In the genomic region with DNA sequence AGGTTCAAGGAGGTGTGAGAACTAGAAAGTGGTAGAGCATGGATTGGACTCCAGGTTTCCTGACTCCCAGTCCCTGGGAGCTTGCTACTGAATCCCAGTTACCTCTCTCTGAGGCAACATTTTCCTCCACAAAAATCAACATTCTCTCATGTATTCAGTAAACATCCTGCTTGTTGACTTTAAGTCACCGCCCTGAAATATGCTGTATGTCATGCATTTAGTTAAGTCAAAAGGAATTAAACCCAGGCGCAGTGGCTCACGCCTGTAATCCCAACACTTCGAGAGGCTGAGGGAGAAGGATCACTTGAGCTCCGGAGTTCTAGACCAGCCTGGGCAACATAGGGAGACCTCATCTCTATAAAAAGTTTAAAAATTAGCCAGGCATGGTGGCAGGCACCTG, we compare ENCODE assay signal across 25 cellular contexts. TPM values are rescaled to one million over a fixed set of nuclear protein-coding genes. Genes with fewer than 3 reads are reported as not detected.
DNase-seq lines count a peak whose midpoint lies in the region; ATAC-seq, FAIRE-seq and TF ChIP-seq lines count a peak whose summit lies in the region.
"Had no signal": no experiment of that assay in that cellular context is flagged by ENCODE, and none has a peak within 500 bp of the region (broad histone marks: within the 10 kb centered on the region; RNA-seq: fewer than 3 reads in every experiment).

No MANE protein-coding gene starts in this region.

- no peak for TF ChIP-seq RAD21 in A549 (conservative IDR thresholded peaks at IDR 0.05 in 1 of 2, IDR thresholded peaks at IDR 0.05 in 1 of 2)

- H3K27me3 ChIP-seq in bronchial epithelial cell (ENCODE audit: control insufficient read depth, insufficient read depth, low read length) (no peaks in the 10 kb centered on the region), Peyer's patch (peaks cover 0 to 5% of the 10 kb centered on the region in 2 donors)

- H3K4me1 ChIP-seq in A549 = peaks cover 27% of the 10 kb centered on the region; the same call in 2 of the 3 replicates
- peaks cover 0 to 13% (median 11%) of the 10 kb centered on the region in 4 donors for H3K4me1 ChIP-seq in Peyer's patch

- WGBS in A549 (ENCODE audit: missing lambda C conversion rate) = 10% methylated on average over 5 of the region's 5 CpGs

- TF ChIP-seq CTCF in A549 (IDR thresholded peaks at IDR 0.05) (no peak), bronchial epithelial cell (IDR thresholded peaks at IDR 0.05; ENCODE audit: insufficient read depth, low read length, severe bottlenecking) (no peak), Peyer's patch (IDR thresholded peaks at IDR 0.05) (no peak), GM13976 (IDR thresholded peaks at IDR 0.05; ENCODE audit: borderline replicate concordance, control extremely low read depth, extremely low read depth, insufficient read depth, missing control alignments) (no peak)

- POLR2A ChIA-PET in A549 (lab: Yijun Ruan, JAX) = no interaction called here

- H3K4me3 ChIP-seq in A549 (no peak overlapping the region), bronchial epithelial cell (ENCODE audit: low read depth, low read length) (no peak overlapping the region), Peyer's patch (no peak overlapping the region)

- no peaks in the 10 kb centered on the region for H3K36me3 ChIP-seq in bronchial epithelial cell (ENCODE audit: control insufficient read depth, insufficient read depth, low read length)
- no peaks in the 10 kb centered on the region for H3K36me3 ChIP-seq in Peyer's patch

- peak; percentile 33 to 67; a peak in 4 of 6 replicates for ATAC-seq in A549
- ATAC-seq in GM21360 (IDR thresholded peaks at IDR 0.05; ENCODE audit: unreplicated experiment) = no peak

- CTCF ChIA-PET in A549 (lab: Yijun Ruan, JAX) = interaction anchor here (1.1 kb wide), 1 partner anchor 47 kb away, joined by 3 read pairs; no protein-coding TSS in a partner anchor

- H3K9me3 ChIP-seq in A549 = no peaks in the 10 kb centered on the region
- no peaks in the 10 kb centered on the region for H3K9me3 ChIP-seq in Peyer's patch
- H3K9me3 ChIP-seq: SK-N-SH had no signal

- FAIRE-seq in A549 (lab: Jason Lieb, UNC) (no peak), bronchial epithelial cell (lab: Jason Lieb, UNC) (no peak)
- FAIRE-seq: GM12891, GM18507 had no signal

- H3K4me2 ChIP-seq in A549 = peak overlapping the region; percentile 69
- H3K4me2 ChIP-seq: SK-N-SH had no signal

- no peak for TF ChIP-seq POLR2A in A549 (IDR thresholded peaks at IDR 0.05; ENCODE audit: low read length)
- no peak for TF ChIP-seq POLR2A in Peyer's patch (IDR thresholded peaks at IDR 0.05)

- peak in 1 of 2 experiments; percentile 91 for DNase-seq in A549 (ENCODE audit: low read depth in 1 of 2, low spot score in 1 of 2)
- peak; percentile 36 for DNase-seq in HuH-7.5 (ENCODE audit: low spot score)
- peak; percentile 64 for DNase-seq in bronchial epithelial cell (ENCODE audit: low read depth)
- DNase-seq in left kidney (ENCODE audit: low read depth, low spot score) = peak; percentile 7
- DNase-seq in Peyer's patch = no peak
- DNase-seq in islet precursor cell = no peak
- no peak for DNase-seq in GM13976 (ENCODE audit: low spot score)
- DNase-seq: CD4-positive, CD25-positive, alpha-beta regulatory T cell; COR-L47; DMS 273 treated with DMSO at 0.1 percent for 48 hours; H7; KBM-7; NCI-H1092; NCI-H1436; NCI-H1930; NCI-H2227 treated with DMSO at 0.1 percent for 48 hours; NCI-H510A treated with DMSO at 0.1 percent for 48 hours; OCI-M1; RPMI8226; SHP77; SK-N-SH had no signal

- TF ChIP-seq EP300 in A549 (IDR thresholded peaks at IDR 0.05) = no peak; a peak in 1 of 5 replicates

- in situ Hi-C loops in GM13976 (cut with MboI; ENCODE audit: low sequenced_read_pairs, unreplicated experiment) = no loop called here

- H3K27ac ChIP-seq in A549 (peak overlapping the region; percentile 22 to 41; a peak in 4 of 6 replicates), Peyer's patch (no peak overlapping the region)

TF ChIP-seq in A549, 52 proteins besides CTCF, POLR2A, EP300 and RAD21:
- TF ChIP-seq FOSL2 (IDR thresholded peaks at IDR 0.05) (no peak), FOSL2 (CRISPR knock-in tag; IDR thresholded peaks at IDR 0.05) (peak; percentile 63), CEBPB (IDR thresholded peaks at IDR 0.05) (peak in 1 of 2 experiments; percentile 49; a peak in 1 of 4 replicates), JUN (IDR thresholded peaks at IDR 0.05) (no peak), GATA3 (IDR thresholded peaks at IDR 0.05; ENCODE audit: borderline replicate concordance) (0 out of 2 replicates have a peak, but pooled peaks have one; percentile 19), CBX2 (IDR thresholded peaks at IDR 0.05; ENCODE audit: borderline replicate concordance, low read depth) (no peak)
- TF ChIP-seq, protein P1, sequence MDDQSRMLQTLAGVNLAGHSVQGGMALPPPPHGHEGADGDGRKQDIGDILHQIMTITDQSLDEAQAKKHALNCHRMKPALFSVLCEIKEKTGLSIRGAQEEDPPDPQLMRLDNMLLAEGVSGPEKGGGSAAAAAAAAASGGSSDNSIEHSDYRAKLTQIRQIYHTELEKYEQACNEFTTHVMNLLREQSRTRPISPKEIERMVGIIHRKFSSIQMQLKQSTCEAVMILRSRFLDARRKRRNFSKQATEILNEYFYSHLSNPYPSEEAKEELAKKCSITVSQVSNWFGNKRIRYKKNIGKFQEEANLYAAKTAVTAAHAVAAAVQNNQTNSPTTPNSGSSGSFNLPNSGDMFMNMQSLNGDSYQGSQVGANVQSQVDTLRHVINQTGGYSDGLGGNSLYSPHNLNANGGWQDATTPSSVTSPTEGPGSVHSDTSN (IDR thresholded peaks at IDR 0.05) = 0 out of 2 replicates have a peak, but pooled peaks have one; percentile 31
- TF ChIP-seq, protein P2, sequence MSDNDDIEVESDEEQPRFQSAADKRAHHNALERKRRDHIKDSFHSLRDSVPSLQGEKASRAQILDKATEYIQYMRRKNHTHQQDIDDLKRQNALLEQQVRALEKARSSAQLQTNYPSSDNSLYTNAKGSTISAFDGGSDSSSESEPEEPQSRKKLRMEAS (IDR thresholded peaks at IDR 0.05) = peak; percentile 57

RNA-seq across cellular contexts. Expression of a gene that starts 3.8 kb away (rescaled TPM):
- 16.8 and 21.1 TPM in 2 replicates for polyA plus RNA-seq in A549 (2011; rRNA removed)
- polyA plus RNA-seq in A549 (2012; cell fraction: cytosol; rRNA removed) = 10.2 and 11.0 TPM in 2 replicates
- polyA plus RNA-seq in A549 (2012; cell fraction: nucleus; rRNA removed) = 11.2 and 12.3 TPM in 2 replicates
- 11.2 to 17.2 TPM (median 14.2 TPM) in 3 replicates for polyA plus RNA-seq in A549 (2017; fragmentation: RNase III; extraction: RNeasy Plus Mini Kit Qiagen cat#74134 plus additional on column Dnase treatment)
- 7.5 and 7.6 TPM in 2 replicates for polyA minus RNA-seq in A549 (2011; rRNA and poly(A)+ RNA removed)
- total RNA-seq in bronchial epithelial cell = 0.26 and 1.0 TPM in 2 replicates
- under 1 TPM in 1 of 4 donors, not detected in 3; 0.40 TPM for total RNA-seq in Peyer's patch
- total RNA-seq: CD4-positive, CD25-positive, alpha-beta regulatory T cell; G401 had no signal
- polyA plus RNA-seq: CD4-positive, CD25-positive, alpha-beta regulatory T cell had no signal

RNA-seq across cellular contexts. Expression of a gene that starts 18.8 kb away (rescaled TPM):
- polyA plus RNA-seq in A549 (2011; rRNA removed) = 24.6 and 28.5 TPM in 2 replicates
- polyA plus RNA-seq in A549 (2012; cell fraction: cytosol; rRNA removed) = 5.7 TPM in 2 replicates
- 7.9 and 13.0 TPM in 2 replicates for polyA plus RNA-seq in A549 (2012; cell fraction: nucleus; rRNA removed)
- 12.1 to 14.0 TPM (median 13.6 TPM) in 3 replicates for polyA plus RNA-seq in A549 (2017; fragmentation: RNase III; extraction: RNeasy Plus Mini Kit Qiagen cat#74134 plus additional on column Dnase treatment)
- polyA minus RNA-seq in A549 (2011; rRNA and poly(A)+ RNA removed) = 15.8 and 20.1 TPM in 2 replicates
- total RNA-seq in bronchial epithelial cell = 4.2 and 8.7 TPM in 2 replicates
- total RNA-seq in Peyer's patch = 1 to 10 TPM; 3.4 to 4.1 (median 3.8) TPM

RNA-seq across cellular contexts. Expression of a gene that starts 42.7 kb away (rescaled TPM):
- polyA plus RNA-seq in A549 (2011; rRNA removed) (509 and 655 TPM in 2 replicates), A549 (2017; fragmentation: RNase III; extraction: RNeasy Plus Mini Kit Qiagen cat#74134 plus additional on column Dnase treatment) (225 to 284 TPM (median 275 TPM) in 3 replicates)
- 170 and 174 TPM in 2 replicates for polyA plus RNA-seq in A549 (2012; cell fraction: cytosol; rRNA removed)
- polyA plus RNA-seq in A549 (2012; cell fraction: nucleus; rRNA removed) = 95.3 and 126 TPM in 2 replicates
- polyA minus RNA-seq in A549 (2011; rRNA and poly(A)+ RNA removed) = 110 and 132 TPM in 2 replicates
- total RNA-seq in bronchial epithelial cell (60.0 and 63.1 TPM in 2 replicates), Peyer's patch (10 to 100 TPM; 27.3 to 65.0 (median 50.0) TPM)

Comparison
In these comparisons a context has a peak if more than half of its experiments do, and no peak if none do; other contexts are left out.
1. DNase-seq: peak in HuH-7.5 (single experiment), bronchial epithelial cell (single experiment) and left kidney (single experiment); none in Peyer's patch (0 of 3), islet precursor cell (single experiment) and GM13976 (single experiment).
2. H3K27ac ChIP-seq: peak in A549 (2 of 2); none in Peyer's patch (0 of 4).